Comparison of ENCODE assay signal across 1 cellular context in the genomic region with DNA sequence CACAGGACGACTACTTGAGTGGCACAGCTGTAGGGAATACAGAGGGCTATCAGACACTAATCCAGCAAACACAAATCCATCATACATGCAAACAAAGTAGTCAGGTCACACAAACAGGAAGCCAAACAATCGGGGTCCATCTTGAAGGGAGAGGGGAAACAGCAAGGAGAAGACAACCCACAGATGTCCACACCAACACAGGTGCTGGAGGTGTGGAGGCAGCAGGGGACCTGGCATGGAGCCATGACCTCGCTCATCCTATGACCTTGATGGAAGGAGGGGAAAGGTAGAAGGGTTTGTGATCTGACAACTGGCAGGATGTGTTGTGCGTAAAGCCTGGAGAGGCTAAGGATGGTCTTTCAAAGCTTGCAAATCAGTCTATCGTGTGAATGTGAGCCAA.
TF ChIP-seq lines count a peak whose summit lies in the region.

No MANE protein-coding gene starts in this region.

TF ChIP-seq in IMR-90, 13 proteins besides CTCF, POLR2A, EP300 and RAD21:
- TF ChIP-seq SMC3 (IDR thresholded peaks at IDR 0.05; ENCODE audit: low read depth, low read length) (no peak), MXI1 (IDR thresholded peaks at IDR 0.05; ENCODE audit: borderline replicate concordance, low read depth, low read length) (no peak), BHLHE40 (IDR thresholded peaks at IDR 0.05; ENCODE audit: low read depth, low read length) (no peak), CEBPB (IDR thresholded peaks at IDR 0.05; ENCODE audit: low read depth, low read length) (no peak), FOS (IDR thresholded peaks at IDR 0.05; ENCODE audit: low read depth, low read length) (no peak), CHD1 (IDR thresholded peaks at IDR 0.05; ENCODE audit: low read depth, low read length) (no peak), MAFK (IDR thresholded peaks at IDR 0.05; ENCODE audit: low read depth, low read length) (no peak), MAZ (IDR thresholded peaks at IDR 0.05; ENCODE audit: borderline replicate concordance, low read depth, low read length) (no peak), RCOR1 (IDR thresholded peaks at IDR 0.05; ENCODE audit: insufficient replicate concordance, low read length) (no peak), RFX5 (IDR thresholded peaks at IDR 0.05; ENCODE audit: low read depth, low read length) (no peak), NFE2L2 (IDR thresholded peaks at IDR 0.05; ENCODE audit: low read depth, low read length) (no peak)
- TF ChIP-seq, protein P1, sequence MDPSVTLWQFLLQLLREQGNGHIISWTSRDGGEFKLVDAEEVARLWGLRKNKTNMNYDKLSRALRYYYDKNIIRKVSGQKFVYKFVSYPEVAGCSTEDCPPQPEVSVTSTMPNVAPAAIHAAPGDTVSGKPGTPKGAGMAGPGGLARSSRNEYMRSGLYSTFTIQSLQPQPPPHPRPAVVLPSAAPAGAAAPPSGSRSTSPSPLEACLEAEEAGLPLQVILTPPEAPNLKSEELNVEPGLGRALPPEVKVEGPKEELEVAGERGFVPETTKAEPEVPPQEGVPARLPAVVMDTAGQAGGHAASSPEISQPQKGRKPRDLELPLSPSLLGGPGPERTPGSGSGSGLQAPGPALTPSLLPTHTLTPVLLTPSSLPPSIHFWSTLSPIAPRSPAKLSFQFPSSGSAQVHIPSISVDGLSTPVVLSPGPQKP (IDR thresholded peaks at IDR 0.05; ENCODE audit: borderline replicate concordance, low read depth, low read length) = no peak
- TF ChIP-seq, protein P2, sequence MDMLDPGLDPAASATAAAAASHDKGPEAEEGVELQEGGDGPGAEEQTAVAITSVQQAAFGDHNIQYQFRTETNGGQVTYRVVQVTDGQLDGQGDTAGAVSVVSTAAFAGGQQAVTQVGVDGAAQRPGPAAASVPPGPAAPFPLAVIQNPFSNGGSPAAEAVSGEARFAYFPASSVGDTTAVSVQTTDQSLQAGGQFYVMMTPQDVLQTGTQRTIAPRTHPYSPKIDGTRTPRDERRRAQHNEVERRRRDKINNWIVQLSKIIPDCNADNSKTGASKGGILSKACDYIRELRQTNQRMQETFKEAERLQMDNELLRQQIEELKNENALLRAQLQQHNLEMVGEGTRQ (IDR thresholded peaks at IDR 0.05; ENCODE audit: low read depth, low read length) = no peak
